ENCODE assay signal across 21 cellular contexts in genomic region chr4:87804871-87805270, GRCh38. TPM values are rescaled to one million over a fixed set of nuclear protein-coding genes. Genes with fewer than 3 reads are reported as not detected.
DNase-seq lines count a peak whose midpoint lies in the region; TF ChIP-seq lines count a peak whose summit lies in the region.
"Had no signal": no experiment of that assay in that cellular context is flagged by ENCODE, and none has a peak within 500 bp of the region (broad histone marks: within the 10 kb centered on the region; RNA-seq: fewer than 3 reads in every experiment).

No MANE protein-coding gene starts in this region.

- intact Hi-C loops in ovary (cut with DNase I), result no loop called here

- H3K36me3 ChIP-seq in ovary, result no peaks in the 10 kb centered on the region
- H3K36me3 ChIP-seq: BLaER1 had no signal

- no peak for TF ChIP-seq CTCF in ovary (IDR thresholded peaks at IDR 0.05)

- H3K4me1 ChIP-seq in ovary (ENCODE audit: insufficient read depth), result no peaks in the 10 kb centered on the region
- H3K4me1 ChIP-seq: BLaER1 had no signal

- peak; percentile 4 for DNase-seq in NCI-H748 (lab: John Stamatoyannopoulos, UW; ENCODE audit: unreplicated experiment)
- DNase-seq in NCI-H748 treated with DMSO at 0.1 percent for 48 hours (lab: John Stamatoyannopoulos, UW), result no peak
- DNase-seq in NCI-H69 (lab: John Stamatoyannopoulos, UW), result peak; percentile 13
- peak; percentile 32 for DNase-seq in kidney tubule cell (ENCODE audit: low spot score)
- no peak for DNase-seq in ovary
- DNase-seq in mucosa of gallbladder (ENCODE audit: low spot score), result no peak
- DNase-seq in stimulated activated CD4-positive, alpha-beta T cell treated with anti-CD3 and anti-CD28 coated beads, Interleukin-4, amount 100 ng/mL, for 1 hour, result no peak
- DNase-seq: 8988T; Calu3; CD4-positive, alpha-beta memory T cell; DMS79 treated with DMSO at 0.1 percent for 48 hours; H9; KBM-7 had no signal

- TF ChIP-seq EP300 in ovary (IDR thresholded peaks at IDR 0.05), result no peak

- no peaks in the 10 kb centered on the region for H3K27me3 ChIP-seq in ovary
- H3K27me3 ChIP-seq: BLaER1 had no signal

- no peak for TF ChIP-seq POLR2A in ovary (IDR thresholded peaks at IDR 0.05)

- 70 to 81% (median 74%) methylated on average over 2 of the region's 2 CpGs for WGBS in ovary, 3 donors

- H3K4me3 ChIP-seq in ovary, result no peak overlapping the region
- H3K4me3 ChIP-seq: BLaER1, GM12878, GM23338 had no signal

- H3K9me3 ChIP-seq in ovary, result no peaks in the 10 kb centered on the region
- H3K9me3 ChIP-seq: BLaER1 had no signal

- no peak overlapping the region for H3K27ac ChIP-seq in ovary
- H3K27ac ChIP-seq: BLaER1 had no signal

RNA-seq across cellular contexts. Expression of gene IBSP, which starts 5.5 kb away (rescaled TPM):
- total RNA-seq in ovary (not detected), mucosa of gallbladder (2.1 TPM)
- polyA plus RNA-seq in ovary, result not detected
- total RNA-seq: A673; Calu3; CD4-positive, alpha-beta memory T cell; GM12878; GM23338; H9; HepG2 had no signal
- polyA plus RNA-seq: AG04450; CD14-positive monocyte; CD4-positive, alpha-beta memory T cell; GM12878; GM23338; HepG2; IgD-negative memory B cell had no signal

RNA-seq across cellular contexts. Expression of gene MEPE, which starts 27.9 kb away (rescaled TPM):
- total RNA-seq in ovary, result under 1 TPM in 1 of 7 donors, not detected in 6; 0.11 TPM
- not detected for polyA plus RNA-seq in ovary
- total RNA-seq in mucosa of gallbladder, result not detected
- total RNA-seq: A673; Calu3; CD4-positive, alpha-beta memory T cell; GM12878; GM23338; H9; HepG2 had no signal
- polyA plus RNA-seq: AG04450; CD14-positive monocyte; CD4-positive, alpha-beta memory T cell; GM12878; GM23338; IgD-negative memory B cell had no signal

Comparison
In these comparisons a context has a peak if more than half of its experiments do, and no peak if none do; other contexts are left out.
1. DNase-seq: peak in NCI-H748 (single experiment), NCI-H69 (single experiment) and kidney tubule cell (single experiment); none in NCI-H748 treated with DMSO at 0.1 percent for 48 hours (single experiment), ovary (0 of 5), mucosa of gallbladder (single experiment) and stimulated activated CD4-positive, alpha-beta T cell treated with anti-CD3 and anti-CD28 coated beads, Interleukin-4, amount 100 ng/mL, for 1 hour (single experiment).